Comparison of ENCODE assay signal across 27 cellular contexts in the genomic region with DNA sequence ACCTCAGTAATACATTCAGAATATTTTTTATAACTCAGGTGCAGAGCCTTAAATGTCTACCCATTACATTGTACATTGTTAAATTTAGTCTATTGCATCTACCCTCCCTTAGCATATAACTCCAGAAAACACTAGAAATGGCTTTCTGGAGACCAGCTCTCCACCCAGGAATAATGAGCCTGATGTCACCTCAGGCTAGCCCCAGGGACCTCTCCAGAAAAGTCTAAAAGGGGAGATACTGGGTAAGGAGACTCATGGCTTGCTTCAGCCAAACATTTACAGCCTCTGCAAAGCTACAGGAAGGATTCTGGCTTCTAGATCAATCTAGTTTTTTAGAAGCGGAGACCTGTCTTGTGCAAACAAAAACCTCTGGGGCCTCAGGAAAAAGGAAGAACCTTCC.
"Had no signal": no experiment of that assay in that cellular context is flagged by ENCODE, and none has a peak within 500 bp of the region (broad histone marks: within the 10 kb centered on the region; RNA-seq: fewer than 3 reads in every experiment).

No MANE protein-coding gene starts in this region.

- H3K27me3 Mint-ChIP-seq: dendritic cell treated with granulocyte-macrophage colony-stimulating factor and Interleukin-4, amounts not matched to agents 40 ng/mL and 50 ng/mL, for 4 days; natural killer cell treated with Interleukin-12 subunit alpha and Interleukin-12 subunit beta and Interleukin-15 and Interleukin-18, amount 100 ng/mL, for 72 hours; progenitor cell of endocrine pancreas had no signal

- ATAC-seq: esophagus mucosa; gastroesophageal sphincter; heart left ventricle; left ventricle myocardium superior; lower lobe of right lung; natural killer cell treated with Interleukin-12 subunit alpha and Interleukin-12 subunit beta and Interleukin-15 and Interleukin-18, amount 100 ng/mL, for 72 hours; right lobe of liver; stimulated activated effector memory CD8-positive, alpha-beta T cell treated with anti-CD3 and anti-CD28 coated beads, Interleukin-12 subunit alpha, Interleukin-12 subunit beta, amount 100 ng/mL, for 72 hours had no signal

- FAIRE-seq: islet of Langerhans, small intestine had no signal

- DNase-seq: colonic mucosa; effector CD8-positive, alpha-beta T cell; endodermal cell; foreskin fibroblast; heart left ventricle; hippocampal formation; kidney glomerular epithelial cell; left ventricle myocardium superior; lower lobe of right lung; right lobe of liver; small intestine; stimulated activated CD4-positive, alpha-beta T cell treated with anti-CD3 and anti-CD28 coated beads, Interleukin-15, amount 100 ng/mL, for 24 hours; stimulated activated CD4-positive, alpha-beta T cell treated with anti-CD3 and anti-CD28 coated beads, Interleukin-2, amount 100 ng/mL, for 48 hours; stimulated activated naive CD4-positive, alpha-beta T cell treated with Interleukin-2 at 50 U/mL for 16 hours; stomach; thyroid gland had no signal

- H3K4me1 Mint-ChIP-seq: stimulated activated effector memory CD8-positive, alpha-beta T cell treated with anti-CD3 and anti-CD28 coated beads, Interleukin-12 subunit alpha, Interleukin-12 subunit beta, amount 100 ng/mL, for 72 hours had no signal

- H3K27me3 ChIP-seq: colonic mucosa, gastroesophageal sphincter, heart left ventricle, neural progenitor cell, right lobe of liver, stomach, thyroid gland, vagina had no signal

- H3K27ac Mint-ChIP-seq: dendritic cell treated with granulocyte-macrophage colony-stimulating factor and Interleukin-4, amounts not matched to agents 40 ng/mL and 50 ng/mL, for 4 days; endodermal cell; natural killer cell treated with Interleukin-12 subunit alpha and Interleukin-12 subunit beta and Interleukin-15 and Interleukin-18, amount 100 ng/mL, for 72 hours; neural progenitor cell; progenitor cell of endocrine pancreas; stimulated activated effector memory CD8-positive, alpha-beta T cell treated with anti-CD3 and anti-CD28 coated beads, Interleukin-12 subunit alpha, Interleukin-12 subunit beta, amount 100 ng/mL, for 72 hours had no signal

- H3K27ac ChIP-seq: colonic mucosa, epithelial cell of prostate, gastroesophageal sphincter, heart left ventricle, lower lobe of right lung, neural progenitor cell, parathyroid adenoma, right lobe of liver, stomach, thyroid gland, vagina had no signal

- H3K9me3 Mint-ChIP-seq: dendritic cell treated with granulocyte-macrophage colony-stimulating factor and Interleukin-4, amounts not matched to agents 40 ng/mL and 50 ng/mL, for 4 days; natural killer cell treated with Interleukin-12 subunit alpha and Interleukin-12 subunit beta and Interleukin-15 and Interleukin-18, amount 100 ng/mL, for 72 hours; stimulated activated effector memory CD8-positive, alpha-beta T cell treated with anti-CD3 and anti-CD28 coated beads, Interleukin-12 subunit alpha, Interleukin-12 subunit beta, amount 100 ng/mL, for 72 hours had no signal

- H3K9ac ChIP-seq: neural progenitor cell, parathyroid adenoma had no signal

- H3K9me3 ChIP-seq: colonic mucosa, gastroesophageal sphincter, heart left ventricle, lower lobe of right lung, right lobe of liver, stomach, thyroid gland, vagina had no signal

- H2AFZ ChIP-seq: neural progenitor cell, parathyroid adenoma had no signal

- H3K36me3 ChIP-seq: colonic mucosa, gastroesophageal sphincter, heart left ventricle, lower lobe of right lung, neural progenitor cell, right lobe of liver, stomach, thyroid gland, vagina had no signal

- H3K4me3 Mint-ChIP-seq: dendritic cell treated with granulocyte-macrophage colony-stimulating factor and Interleukin-4, amounts not matched to agents 40 ng/mL and 50 ng/mL, for 4 days; endodermal cell; natural killer cell treated with Interleukin-12 subunit alpha and Interleukin-12 subunit beta and Interleukin-15 and Interleukin-18, amount 100 ng/mL, for 72 hours; neural progenitor cell; stimulated activated effector memory CD8-positive, alpha-beta T cell treated with anti-CD3 and anti-CD28 coated beads, Interleukin-12 subunit alpha, Interleukin-12 subunit beta, amount 100 ng/mL, for 72 hours had no signal

- H3K4me1 ChIP-seq: colonic mucosa, gastroesophageal sphincter, lower lobe of right lung, parathyroid adenoma, right lobe of liver, stomach, thyroid gland had no signal

- H3K4me3 ChIP-seq: colonic mucosa, gastroesophageal sphincter, heart left ventricle, lower lobe of right lung, neural progenitor cell, right lobe of liver, stomach, thyroid gland, vagina had no signal

- H3K4me2 ChIP-seq: neural progenitor cell had no signal

- H3K36me3 Mint-ChIP-seq: natural killer cell treated with Interleukin-12 subunit alpha and Interleukin-12 subunit beta and Interleukin-15 and Interleukin-18, amount 100 ng/mL, for 72 hours; neural progenitor cell; stimulated activated effector memory CD8-positive, alpha-beta T cell treated with anti-CD3 and anti-CD28 coated beads, Interleukin-12 subunit alpha, Interleukin-12 subunit beta, amount 100 ng/mL, for 72 hours had no signal

- H3K79me2 ChIP-seq: parathyroid adenoma had no signal
